Comparison of ENCODE assay signal across 1 cellular context in the genomic region with DNA sequence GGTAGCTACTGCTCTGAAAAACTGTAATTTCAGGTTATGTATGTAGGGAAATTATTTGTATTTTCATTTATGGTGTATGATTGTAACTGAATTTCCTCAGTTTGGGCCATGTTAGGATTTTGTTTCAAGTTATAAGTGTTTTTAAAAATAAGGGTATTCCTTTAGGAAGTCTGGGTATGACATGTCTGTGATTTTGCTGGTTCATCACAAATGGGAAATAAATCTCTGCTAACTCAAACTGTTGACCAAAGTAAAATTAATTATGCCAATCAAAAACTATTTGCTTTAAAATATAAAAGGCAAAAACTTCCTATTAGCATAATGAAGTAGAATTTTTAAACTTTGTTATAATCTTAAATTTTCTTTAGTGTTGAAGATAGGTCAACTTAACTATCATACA.
TF ChIP-seq lines count a peak whose summit lies in the region.

No MANE protein-coding gene starts in this region.

TF ChIP-seq in GM12878, 131 proteins besides CTCF, POLR2A, EP300 and RAD21:
- no peak for TF ChIP-seq ZZZ3 (IDR thresholded peaks at IDR 0.05; ENCODE audit: control insufficient read depth, insufficient read length, low read depth)
- no peak for TF ChIP-seq CBX5 (IDR thresholded peaks at IDR 0.05; ENCODE audit: low read depth)
- TF ChIP-seq CREB1 (IDR thresholded peaks at IDR 0.05; ENCODE audit: low read depth) = no peak
